ENCODE assay signal across 24 cellular contexts in the genomic region with DNA sequence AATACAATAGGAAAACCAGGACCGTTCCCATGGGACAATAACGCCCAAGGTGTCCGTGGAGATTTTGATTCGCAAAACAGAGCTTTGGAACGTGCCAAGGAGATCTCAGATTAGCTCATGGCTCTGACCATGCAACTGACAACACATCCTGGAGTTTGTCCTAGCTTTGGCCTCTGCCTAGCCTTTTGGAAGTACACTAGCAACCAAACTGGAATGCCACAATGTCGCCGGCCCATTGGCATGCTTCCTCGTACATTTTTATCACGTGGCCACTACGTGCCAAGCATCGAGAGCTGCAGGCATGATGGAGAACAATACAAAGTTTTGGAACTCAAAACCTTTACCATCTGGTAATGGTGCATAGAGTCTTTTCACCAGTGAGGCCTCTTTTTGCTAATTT.
DNase-seq lines count a peak whose midpoint lies in the region; ATAC-seq and TF ChIP-seq lines count a peak whose summit lies in the region.
"Had no signal": no experiment of that assay in that cellular context is flagged by ENCODE, and none has a peak within 500 bp of the region (broad histone marks: within the 10 kb centered on the region; RNA-seq: fewer than 3 reads in every experiment).

No MANE protein-coding gene starts in this region.

- CTCF ChIA-PET in PC-9 (lab: Charles Lee) = interaction anchor here (0.7 kb wide), 1 partner anchor 10 kb away, joined by 4 read pairs; no protein-coding TSS in a partner anchor

- no peak overlapping the region for H2AFZ ChIP-seq in PC-9

- no peak overlapping the region for H3K4me3 ChIP-seq in right atrium auricular region
- no peak overlapping the region for H3K4me3 ChIP-seq in vagina
- H3K4me3 ChIP-seq in Peyer's patch = no peak overlapping the region
- no peak overlapping the region for H3K4me3 ChIP-seq in PC-9
- H3K4me3 ChIP-seq: HAP-1, MG63, SJCRH30 had no signal

- no peaks in the 10 kb centered on the region for H3K4me1 Mint-ChIP-seq in natural killer cell
- H3K4me1 Mint-ChIP-seq: CD4-positive, CD25-positive, alpha-beta regulatory T cell had no signal

- H3K4me3 Mint-ChIP-seq in natural killer cell = no peak overlapping the region
- H3K4me3 Mint-ChIP-seq: CD4-positive, CD25-positive, alpha-beta regulatory T cell had no signal

- peak overlapping the region; percentile 20 to 51 for H3K27ac ChIP-seq in right atrium auricular region
- H3K27ac ChIP-seq in vagina = peak overlapping the region; percentile 52
- no peak overlapping the region for H3K27ac ChIP-seq in Peyer's patch
- no peak overlapping the region for H3K27ac ChIP-seq in PC-9
- H3K27ac ChIP-seq: 22Rv1, RWPE1, SJCRH30 had no signal

- DNase-seq in DMS 273 (lab: John Stamatoyannopoulos, UW; ENCODE audit: unreplicated experiment) = peak; percentile 1
- DNase-seq in DMS 273 treated with DMSO at 0.1 percent for 48 hours (lab: John Stamatoyannopoulos, UW) = no peak
- peak; percentile 73 for DNase-seq in Right ventricle myocardium inferior (ENCODE audit: missing footprints)
- peak; percentile 83 for DNase-seq in right atrium auricular region (ENCODE audit: low spot score)
- DNase-seq in vagina (ENCODE audit: extremely low spot score in 2 of 2) = no peak
- DNase-seq in Peyer's patch = no peak
- DNase-seq in natural killer cell = no peak
- DNase-seq in PC-9 = no peak
- DNase-seq: BE2C; CD4-positive, CD25-positive, alpha-beta regulatory T cell; COR-L47; DMS153; GDM1; Kasumi-1; MG63; NCI-H1092 treated with DMSO at 0.1 percent for 48 hours; NCI-H146; NCI-H2029 treated with DMSO at 0.1 percent for 48 hours; NCI-H2171; NCI-H526; SJCRH30 had no signal

- H3K4me2 ChIP-seq in PC-9 = no peak overlapping the region

- H3K27me3 ChIP-seq in right atrium auricular region (no peaks in the 10 kb centered on the region), vagina (no peaks in the 10 kb centered on the region), Peyer's patch (no peaks in the 10 kb centered on the region), PC-9 (ENCODE audit: insufficient read depth, low read depth) (no peaks in the 10 kb centered on the region)
- H3K27me3 ChIP-seq: BE2C, MG63, SJCRH30 had no signal

- H3F3A ChIP-seq in PC-9 (ENCODE audit: insufficient read depth, low read depth) = no peaks in the 10 kb centered on the region

- H3K9me3 ChIP-seq in right atrium auricular region = no peaks in the 10 kb centered on the region
- no peaks in the 10 kb centered on the region for H3K9me3 ChIP-seq in vagina
- no peaks in the 10 kb centered on the region for H3K9me3 ChIP-seq in Peyer's patch
- no peaks in the 10 kb centered on the region for H3K9me3 ChIP-seq in PC-9 (ENCODE audit: insufficient read depth, low read depth)
- H3K9me3 ChIP-seq: BE2C, HAP-1, MG63, SJCRH30 had no signal

- H4K20me1 ChIP-seq in PC-9 (ENCODE audit: insufficient read depth) = no peaks in the 10 kb centered on the region

- peaks cover 5 to 7% of the 10 kb centered on the region in 2 donors for H3K9me3 Mint-ChIP-seq in natural killer cell

- peak; percentile 82 for ATAC-seq in Right ventricle myocardium inferior
- ATAC-seq in natural killer cell = no peak

- H3K36me3 ChIP-seq in right atrium auricular region (no peaks in the 10 kb centered on the region), vagina (no peaks in the 10 kb centered on the region), Peyer's patch (no peaks in the 10 kb centered on the region), PC-9 (ENCODE audit: low read depth) (no peaks in the 10 kb centered on the region)
- H3K36me3 ChIP-seq: BE2C, HAP-1, MG63, SJCRH30 had no signal

- no peak overlapping the region for H3K27ac Mint-ChIP-seq in natural killer cell
- H3K27ac Mint-ChIP-seq: CD4-positive, CD25-positive, alpha-beta regulatory T cell had no signal

- H3K36me3 Mint-ChIP-seq in natural killer cell = no peaks in the 10 kb centered on the region
- H3K36me3 Mint-ChIP-seq: CD4-positive, CD25-positive, alpha-beta regulatory T cell had no signal

- no TSS peak for BruUV-seq in PC-9 (replicated peaks; lab: Mats Ljungman, UMichigan)

- TF ChIP-seq POLR2A in vagina (IDR thresholded peaks at IDR 0.05) (no peak), Peyer's patch (IDR thresholded peaks at IDR 0.05) (no peak)

- intact Hi-C loops in Right ventricle myocardium inferior (cut with DNase I) (loop anchor here (5.0 kb wide), 1 partner anchor 78 kb away; no protein-coding TSS in a partner anchor), vagina (cut with DNase I) (no loop called here), natural killer cell (cut with micrococcal nuclease) (no loop called here), PC-9 (cut with micrococcal nuclease; ENCODE audit: unreplicated experiment) (no loop called here)

- H3K79me2 ChIP-seq in PC-9 (ENCODE audit: low read depth) = no peaks in the 10 kb centered on the region

- POLR2A ChIA-PET in PC-9 (lab: Charles Lee; ENCODE audit: unreplicated experiment) = interaction anchor here (0.5 kb wide), 1 partner anchor 888 kb away, joined by 4 read pairs; no protein-coding TSS in a partner anchor

- no peaks in the 10 kb centered on the region for H3K9me2 ChIP-seq in PC-9 (ENCODE audit: insufficient read depth)

- no peak for TF ChIP-seq CTCF in right atrium auricular region (IDR thresholded peaks at IDR 0.05)
- no peak for TF ChIP-seq CTCF in vagina (IDR thresholded peaks at IDR 0.05)
- no peak for TF ChIP-seq CTCF in Peyer's patch (IDR thresholded peaks at IDR 0.05)
- TF ChIP-seq CTCF in natural killer cell (IDR thresholded peaks at IDR 0.05) = no peak
- TF ChIP-seq CTCF in PC-9 (conservative IDR thresholded peaks at IDR 0.05) = no peak

- H3K27me3 Mint-ChIP-seq in natural killer cell (ENCODE audit: low read depth in 2 of 2) = no peaks in the 10 kb centered on the region

- H3K4me1 ChIP-seq in right atrium auricular region (peaks cover 0 to 26% of the 10 kb centered on the region in 2 donors), vagina (no peaks in the 10 kb centered on the region), Peyer's patch (no peaks in the 10 kb centered on the region), PC-9 (replicated peaks; ENCODE audit: insufficient read depth) (no peaks in the 10 kb centered on the region)
- H3K4me1 ChIP-seq: BE2C, HAP-1 had no signal

Comparison
In these comparisons a context has a peak if more than half of its experiments do, and no peak if none do; other contexts are left out.
1. DNase-seq: peak in DMS 273 (single experiment), Right ventricle myocardium inferior (single experiment) and right atrium auricular region (single experiment); none in DMS 273 treated with DMSO at 0.1 percent for 48 hours (single experiment), vagina (0 of 2), Peyer's patch (0 of 3), natural killer cell (single experiment) and PC-9 (0 of 2).
2. H3K27ac ChIP-seq: peak in right atrium auricular region (2 of 2) and vagina (single experiment); none in Peyer's patch (0 of 4) and PC-9 (single experiment).